In genomic region chr21:31397515-31397926, GRCh38 we compare ENCODE assay signal across 11 cellular contexts. TPM values are rescaled to one million over a fixed set of nuclear protein-coding genes. Genes with fewer than 3 reads are reported as not detected.
A peak's percentile ranks its signal among the peaks of the same experiment; 100 is the strongest.
DNase-seq lines count a peak whose midpoint lies in the region; ATAC-seq and TF ChIP-seq lines count a peak whose summit lies in the region.
"Had no signal": no experiment of that assay in that cellular context is flagged by ENCODE, and none has a peak within 500 bp of the region (broad histone marks: within the 10 kb centered on the region; RNA-seq: fewer than 3 reads in every experiment).

No MANE protein-coding gene starts in this region.

- POLR2A ChIA-PET in A673 (lab: Charles Lee; ENCODE audit: low non-redundant PET) = no interaction called here
- POLR2A ChIA-PET in OCI-LY7 (lab: Charles Lee) = interaction anchor here (0.6 to 1.2 kb wide), 4 partner anchors 18 to 354 kb away, joined by 3 to 6 read pairs (median 3); no protein-coding TSS in a partner anchor

- no peak; the same call in 2 of the 3 replicates for ATAC-seq in DND-41 (ENCODE audit: insufficient read depth, low read depth)
- no peak for ATAC-seq in right cardiac atrium
- no peak for ATAC-seq in HG03378 (IDR thresholded peaks at IDR 0.05; ENCODE audit: unreplicated experiment)

- H3K4me2 ChIP-seq in DND-41 (ENCODE audit: insufficient read depth, low read length) (peak overlapping the region; percentile 53), OCI-LY7 (ENCODE audit: low read length) (peak overlapping the region; percentile 65), hepatocyte (peak overlapping the region; percentile 6)

- peak; percentile 22 for DNase-seq in A673 (ENCODE audit: low spot score)
- DNase-seq in DND-41 = peak; percentile 39
- peak; percentile 21 for DNase-seq in OCI-LY7 (ENCODE audit: low spot score)
- DNase-seq in hepatocyte (ENCODE audit: low spot score) = peak; percentile 26
- no peak for DNase-seq in activated T-helper 2 cell treated with anti-CD3 and anti-CD28 coated beads, Interferon-gamma antibody, Interleukin-2, Interleukin-4, amounts not matched to agents 10 μg/mL and 5 μg/mL and 100 μg/mL, durations not matched to agents 14 hours and 24 hours and 36 hours (ENCODE audit: low spot score)
- DNase-seq in kidney glomerular epithelial cell (lab: John Stamatoyannopoulos, UW) = no peak
- DNase-seq in right cardiac atrium = no peak
- DNase-seq: activated CD4-positive, CD25-positive, alpha-beta regulatory T cell treated with anti-CD3 and anti-CD28 coated beads, Interleukin-2, amount 50 U/mL, for 72 hours; Calu3 had no signal

- H3K4me1 ChIP-seq in A673 (ENCODE audit: insufficient read depth, low read length, poor library complexity, severe bottlenecking) = no peaks in the 10 kb centered on the region
- peaks cover 81% of the 10 kb centered on the region for H3K4me1 ChIP-seq in DND-41 (ENCODE audit: insufficient read depth, low read length)
- peaks cover 40% of the 10 kb centered on the region for H3K4me1 ChIP-seq in OCI-LY7 (ENCODE audit: insufficient read depth, low read length, poor library complexity, severe bottlenecking)
- H3K4me1 ChIP-seq in hepatocyte (ENCODE audit: insufficient read depth) = peaks cover 11% of the 10 kb centered on the region
- H3K4me1 ChIP-seq in right cardiac atrium (ENCODE audit: control insufficient read depth, insufficient read depth, low read length) = no peaks in the 10 kb centered on the region
- H3K4me1 ChIP-seq: tibial artery had no signal

- H3K27ac Mint-ChIP-seq in activated T-helper 2 cell treated with anti-CD3 and anti-CD28 coated beads, Interferon-gamma antibody, Interleukin-2, Interleukin-4, amounts not matched to agents 10 μg/mL and 5 μg/mL and 100 μg/mL, durations not matched to agents 14 hours and 24 hours and 36 hours = no peak overlapping the region

- H3K36me3 ChIP-seq in A673 (ENCODE audit: insufficient read depth, low read length, poor library complexity, severe bottlenecking) (no peaks in the 10 kb centered on the region), DND-41 (ENCODE audit: insufficient read depth, low read length) (no peaks in the 10 kb centered on the region), OCI-LY7 (ENCODE audit: insufficient read depth, low read length) (no peaks in the 10 kb centered on the region), hepatocyte (replicated peaks; ENCODE audit: insufficient read depth, low read depth) (no peaks in the 10 kb centered on the region)
- H3K36me3 ChIP-seq: tibial artery had no signal

- CTCF ChIA-PET in A673 (lab: Charles Lee) = no interaction called here
- CTCF ChIA-PET in OCI-LY7 (lab: Charles Lee; ENCODE audit: unreplicated experiment) = no interaction called here

- no peaks in the 10 kb centered on the region for H3K36me3 Mint-ChIP-seq in activated T-helper 2 cell treated with anti-CD3 and anti-CD28 coated beads, Interferon-gamma antibody, Interleukin-2, Interleukin-4, amounts not matched to agents 10 μg/mL and 5 μg/mL and 100 μg/mL, durations not matched to agents 14 hours and 24 hours and 36 hours (ENCODE audit: low read depth)

- peaks cover 34% of the 10 kb centered on the region for H3K4me1 Mint-ChIP-seq in activated T-helper 2 cell treated with anti-CD3 and anti-CD28 coated beads, Interferon-gamma antibody, Interleukin-2, Interleukin-4, amounts not matched to agents 10 μg/mL and 5 μg/mL and 100 μg/mL, durations not matched to agents 14 hours and 24 hours and 36 hours (ENCODE audit: low read depth)

- H3K9me3 ChIP-seq in A673 (ENCODE audit: low read depth, low read length, poor library complexity, severe bottlenecking) = no peaks in the 10 kb centered on the region
- no peaks in the 10 kb centered on the region for H3K9me3 ChIP-seq in DND-41 (ENCODE audit: insufficient read depth, low read length, severe bottlenecking)
- H3K9me3 ChIP-seq in OCI-LY7 (ENCODE audit: low read length) = no peaks in the 10 kb centered on the region
- no peaks in the 10 kb centered on the region for H3K9me3 ChIP-seq in hepatocyte (ENCODE audit: low read depth)
- H3K9me3 ChIP-seq in right cardiac atrium (ENCODE audit: control insufficient read depth, low read length) = no peaks in the 10 kb centered on the region
- H3K9me3 ChIP-seq: tibial artery had no signal

- H3K4me3 Mint-ChIP-seq in activated T-helper 2 cell treated with anti-CD3 and anti-CD28 coated beads, Interferon-gamma antibody, Interleukin-2, Interleukin-4, amounts not matched to agents 10 μg/mL and 5 μg/mL and 100 μg/mL, durations not matched to agents 14 hours and 24 hours and 36 hours (ENCODE audit: low read depth) = no peak overlapping the region

- H3K27ac ChIP-seq in A673 (ENCODE audit: low read depth, low read length, poor library complexity, severe bottlenecking) (no peak overlapping the region), DND-41 (ENCODE audit: low read length) (peak overlapping the region; percentile 92), OCI-LY7 (ENCODE audit: low read depth, low read length, poor library complexity, severe bottlenecking) (peak overlapping the region; percentile 76), hepatocyte (peak overlapping the region; percentile 21), right cardiac atrium (ENCODE audit: low read length) (no peak overlapping the region)
- H3K27ac ChIP-seq: tibial artery had no signal

- no peak overlapping the region for H2AFZ ChIP-seq in DND-41 (ENCODE audit: low read depth, low read length)
- H2AFZ ChIP-seq in OCI-LY7 (ENCODE audit: low read length) = peak overlapping the region; percentile 13; the same call in 1 of the 2 replicates
- H2AFZ ChIP-seq in hepatocyte = no peak overlapping the region

- intact Hi-C loops in A673 (cut with micrococcal nuclease; ENCODE audit: unreplicated experiment) (no loop called here), OCI-LY7 (cut with micrococcal nuclease; ENCODE audit: unreplicated experiment) (loop anchor here (2.0 kb wide), 1 partner anchor 161 kb away; no protein-coding TSS in a partner anchor), right cardiac atrium (cut with DNase I) (no loop called here)
- intact Hi-C loops in activated T-helper 2 cell treated with anti-CD3 and anti-CD28 coated beads, Interferon-gamma antibody, Interleukin-2, Interleukin-4, amounts not matched to agents 10 μg/mL and 5 μg/mL and 100 μg/mL, durations not matched to agents 14 hours and 24 hours and 36 hours (cut with micrococcal nuclease) = loop anchor here (2.0 kb wide), 1 partner anchor 43 kb away; no protein-coding TSS in a partner anchor

- H3K9ac ChIP-seq in DND-41 (ENCODE audit: low read depth, low read length) = peak overlapping the region; percentile 36

- peaks cover 32% of the 10 kb centered on the region for H3K79me2 ChIP-seq in DND-41 (ENCODE audit: insufficient read depth, low read length)
- H3K79me2 ChIP-seq in OCI-LY7 (ENCODE audit: insufficient read depth, low read depth, low read length) = peaks cover 3% of the 10 kb centered on the region; the same call in 1 of the 2 replicates
- H3K79me2 ChIP-seq in hepatocyte = no peaks in the 10 kb centered on the region

- H3K9me3 Mint-ChIP-seq in activated T-helper 2 cell treated with anti-CD3 and anti-CD28 coated beads, Interferon-gamma antibody, Interleukin-2, Interleukin-4, amounts not matched to agents 10 μg/mL and 5 μg/mL and 100 μg/mL, durations not matched to agents 14 hours and 24 hours and 36 hours = no peaks in the 10 kb centered on the region

- H3K4me3 ChIP-seq in A673 (ENCODE audit: low read depth, low read length, poor library complexity, severe bottlenecking) (no peak overlapping the region), DND-41 (ENCODE audit: low read depth in 1 of 2, low read length in 2 of 2) (peak overlapping the region in 1 of 2 experiments; percentile 11; a peak in 1 of 4 replicates), OCI-LY7 (ENCODE audit: low read depth, low read length, poor library complexity, severe bottlenecking) (peak overlapping the region; percentile 26), hepatocyte (no peak overlapping the region), right cardiac atrium (ENCODE audit: low read length) (no peak overlapping the region)
- H3K4me3 ChIP-seq: tibial artery had no signal

- BruUV-seq in A673 (replicated peaks; lab: Mats Ljungman, UMichigan) (no TSS peak), OCI-LY7 (replicated peaks; lab: Mats Ljungman, UMichigan) (no TSS peak)

- no peak for TF ChIP-seq CTCF in A673 (conservative IDR thresholded peaks at IDR 0.05; ENCODE audit: low read depth, low read length)
- TF ChIP-seq CTCF in DND-41 (IDR thresholded peaks at IDR 0.05; ENCODE audit: borderline replicate concordance, extremely low read depth, low read length, poor library complexity, severe bottlenecking) = no peak
- TF ChIP-seq CTCF in OCI-LY7 (conservative IDR thresholded peaks at IDR 0.05; ENCODE audit: low read length) = no peak
- TF ChIP-seq CTCF in hepatocyte (IDR thresholded peaks at IDR 0.05; ENCODE audit: poor library complexity) = no peak

- H3K27me3 ChIP-seq in A673 (replicated peaks; ENCODE audit: insufficient read depth, low read depth, low read length, poor library complexity) (no peaks in the 10 kb centered on the region), DND-41 (ENCODE audit: insufficient read depth, low read length, poor library complexity) (no peaks in the 10 kb centered on the region), hepatocyte (no peaks in the 10 kb centered on the region), right cardiac atrium (ENCODE audit: control insufficient read depth, insufficient read depth) (no peaks in the 10 kb centered on the region)

- 38% methylated on average over 5 of the region's 5 CpGs for WGBS in hepatocyte (ENCODE audit: low lambda C conversion rate, missing lambda C conversion rate)
- WGBS in right cardiac atrium = 20% methylated on average over 5 of the region's 5 CpGs

- H4K20me1 ChIP-seq in DND-41 (ENCODE audit: insufficient read depth, low read length) (no peaks in the 10 kb centered on the region), OCI-LY7 (ENCODE audit: insufficient read depth, low read length) (no peaks in the 10 kb centered on the region), hepatocyte (ENCODE audit: insufficient read depth, poor library complexity, severe bottlenecking) (no peaks in the 10 kb centered on the region)

- H3K9me2 ChIP-seq in OCI-LY7 (ENCODE audit: insufficient read depth, low read length) = no peaks in the 10 kb centered on the region
- no peaks in the 10 kb centered on the region for H3K9me2 ChIP-seq in hepatocyte (replicated peaks; ENCODE audit: insufficient read depth)

- H3K27me3 Mint-ChIP-seq in activated T-helper 2 cell treated with anti-CD3 and anti-CD28 coated beads, Interferon-gamma antibody, Interleukin-2, Interleukin-4, amounts not matched to agents 10 μg/mL and 5 μg/mL and 100 μg/mL, durations not matched to agents 14 hours and 24 hours and 36 hours (ENCODE audit: low read depth) = no peaks in the 10 kb centered on the region

RNA-seq across cellular contexts. Expression of gene TIAM1, which starts 53.5 kb away (rescaled TPM):
- total RNA-seq in A673 (2021) = 9.6 and 14.3 TPM in 2 replicates
- total RNA-seq in OCI-LY7 (2014; rRNA removed; shearing (Covaris generic)) = 12.4 and 15.0 TPM in 2 replicates
- 25.1 and 27.0 TPM in 2 replicates for total RNA-seq in OCI-LY7 (2022)
- 8.8 and 10.4 TPM in 2 replicates for total RNA-seq in hepatocyte
- polyA plus RNA-seq in hepatocyte = 8.8 and 11.3 TPM in 2 replicates
- 110 and 114 TPM in 2 replicates for total RNA-seq in activated T-helper 2 cell treated with anti-CD3 and anti-CD28 coated beads, Interferon-gamma antibody, Interleukin-2, Interleukin-4, amounts not matched to agents 10 μg/mL and 5 μg/mL and 100 μg/mL, durations not matched to agents 14 hours and 24 hours and 36 hours
- total RNA-seq in right cardiac atrium = 10 to 100 TPM in 1 of 4 donors, 1 to 10 TPM in 3; 6.5 to 13.9 (median 9.0) TPM
- polyA plus RNA-seq in right cardiac atrium = 3.9 TPM

Comparison
In these comparisons a context has a peak if more than half of its experiments do, and no peak if none do; other contexts are left out.
1. DNase-seq: peak in A673 (single experiment), DND-41 (single experiment), OCI-LY7 (single experiment) and hepatocyte (single experiment); none in activated T-helper 2 cell treated with anti-CD3 and anti-CD28 coated beads, Interferon-gamma antibody, Interleukin-2, Interleukin-4, amounts not matched to agents 10 μg/mL and 5 μg/mL and 100 μg/mL, durations not matched to agents 14 hours and 24 hours and 36 hours (single experiment), kidney glomerular epithelial cell (single experiment) and right cardiac atrium (0 of 3).
2. H3K27ac ChIP-seq: peak in DND-41 (single experiment), OCI-LY7 (single experiment) and hepatocyte (single experiment); none in A673 (single experiment) and right cardiac atrium (single experiment).
3. H3K4me2 ChIP-seq: peak in every context shown above with its lines; median percentile 65 in OCI-LY7; 53 in DND-41; 6 in hepatocyte.
4. intact Hi-C loops: an anchor here in OCI-LY7 (2.0 kb wide) and activated T-helper 2 cell treated with anti-CD3 and anti-CD28 coated beads, Interferon-gamma antibody, Interleukin-2, Interleukin-4, amounts not matched to agents 10 μg/mL and 5 μg/mL and 100 μg/mL, durations not matched to agents 14 hours and 24 hours and 36 hours (2.0 kb wide); none called in A673 and right cardiac atrium.